ENCODE assay signal across 1 cellular context in the genomic region with DNA sequence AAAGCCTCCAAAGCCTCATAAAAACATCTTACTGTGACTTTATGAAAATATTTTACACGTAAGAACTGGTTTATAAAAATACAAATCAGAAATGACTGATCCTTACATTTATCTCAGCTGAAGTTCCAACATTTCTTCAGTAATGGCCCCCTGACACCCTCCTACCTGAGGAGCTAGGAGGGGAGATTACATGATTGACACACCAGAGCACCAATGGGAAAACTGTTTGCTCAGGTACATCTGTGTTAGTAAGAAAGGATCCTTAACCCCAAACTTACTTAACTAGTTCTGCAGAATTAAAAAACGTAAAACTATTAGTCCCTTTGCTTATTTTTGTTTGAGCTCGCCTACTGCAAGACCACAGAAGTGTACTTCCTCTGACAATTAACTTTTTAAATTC.
TF ChIP-seq lines count a peak whose summit lies in the region.

No MANE protein-coding gene starts in this region.

TF ChIP-seq in K562, 482 proteins besides CTCF, POLR2A, EP300 and RAD21:
- TF ChIP-seq, protein P1, sequence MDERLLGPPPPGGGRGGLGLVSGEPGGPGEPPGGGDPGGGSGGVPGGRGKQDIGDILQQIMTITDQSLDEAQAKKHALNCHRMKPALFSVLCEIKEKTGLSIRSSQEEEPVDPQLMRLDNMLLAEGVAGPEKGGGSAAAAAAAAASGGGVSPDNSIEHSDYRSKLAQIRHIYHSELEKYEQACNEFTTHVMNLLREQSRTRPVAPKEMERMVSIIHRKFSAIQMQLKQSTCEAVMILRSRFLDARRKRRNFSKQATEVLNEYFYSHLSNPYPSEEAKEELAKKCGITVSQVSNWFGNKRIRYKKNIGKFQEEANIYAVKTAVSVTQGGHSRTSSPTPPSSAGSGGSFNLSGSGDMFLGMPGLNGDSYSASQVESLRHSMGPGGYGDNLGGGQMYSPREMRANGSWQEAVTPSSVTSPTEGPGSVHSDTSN (CRISPR knock-in tag; IDR thresholded peaks at IDR 0.05; ENCODE audit: low read depth) = peak; percentile 44; the same call in 1 of the 2 replicates
- TF ChIP-seq, protein P1 (tag; conservative IDR thresholded peaks at IDR 0.05; ENCODE audit: low read depth) = peak; percentile 75
- TF ChIP-seq ZNF431 (CRISPR knock-in tag; IDR thresholded peaks at IDR 0.05) = no peak
- TF ChIP-seq PKNOX1 (IDR thresholded peaks at IDR 0.05) = peak; percentile 96
TF ChIP-seq in K562: peak in this region for 2.
